Comparison of ENCODE assay signal across 22 cellular contexts in genomic region chr7:148871030-148871429, GRCh38.
"Had no signal": no experiment of that assay in that cellular context is flagged by ENCODE, and none has a peak within 500 bp of the region (broad histone marks: within the 10 kb centered on the region; RNA-seq: fewer than 3 reads in every experiment).

No MANE protein-coding gene starts in this region.

- FAIRE-seq: endometrium, frontal cortex, islet of Langerhans had no signal

- ATAC-seq: esophagus mucosa; heart left ventricle; psoas muscle; sciatic nerve; stimulated activated naive B cell treated with anti-CD40 and anti-IgM and Interleukin-4, amounts not matched to agents 10 μg/mL and 1 μg/mL and 100 μg/mL, for 72 hours had no signal

- H3K4me3 Mint-ChIP-seq: stimulated activated naive B cell treated with anti-CD40 and anti-IgM and Interleukin-4, amounts not matched to agents 10 μg/mL and 1 μg/mL and 100 μg/mL, for 72 hours had no signal

- H3K27ac ChIP-seq: coronary artery, dorsolateral prefrontal cortex, heart left ventricle, neutrophil, psoas muscle, spleen had no signal

- H3K27me3 Mint-ChIP-seq: naive B cell; stimulated activated naive B cell treated with anti-CD40 and anti-IgM and Interleukin-4, amounts not matched to agents 10 μg/mL and 1 μg/mL and 100 μg/mL, for 72 hours had no signal

- H3K9me3 ChIP-seq: neutrophil had no signal

- H3K27ac Mint-ChIP-seq: naive B cell; stimulated activated naive B cell treated with anti-CD40 and anti-IgM and Interleukin-4, amounts not matched to agents 10 μg/mL and 1 μg/mL and 100 μg/mL, for 72 hours had no signal

- H3K36me3 ChIP-seq: heart left ventricle, neutrophil, spleen had no signal

- H3K4me3 ChIP-seq: coronary artery, dorsolateral prefrontal cortex, heart left ventricle, psoas muscle, spleen had no signal

- DNase-seq: dorsolateral prefrontal cortex; effector CD8-positive, alpha-beta T cell; heart left ventricle; hypothalamus; kidney glomerular epithelial cell; mesendoderm; naive B cell; psoas muscle; retina; spleen; stimulated activated CD4-positive, alpha-beta T cell treated with anti-CD3 and anti-CD28 coated beads, Interleukin-15, amount 100 ng/mL, for 24 hours; stimulated activated CD4-positive, alpha-beta T cell treated with anti-CD3 and anti-CD28 coated beads, Interleukin-1b, Interleukin-23, amount 100 ng/mL, for 48 hours; stimulated activated CD4-positive, alpha-beta T cell treated with anti-CD3 and anti-CD28 coated beads, Interleukin-4, amount 100 ng/mL, for 24 hours; stimulated activated naive B cell treated with anti-CD40 and anti-IgM and Interleukin-4, amounts not matched to agents 10 μg/mL and 1 μg/mL and 100 μg/mL, for 72 hours; trophoblast cell had no signal

- H3K4me1 ChIP-seq: psoas muscle had no signal

- H3K27me3 ChIP-seq: dorsolateral prefrontal cortex, heart left ventricle, neutrophil, spleen had no signal
